In genomic region chr3:141418751-141419150, GRCh38 we compare ENCODE assay signal across 13 cellular contexts.
"Had no signal": no experiment of that assay in that cellular context is flagged by ENCODE, and none has a peak within 500 bp of the region (broad histone marks: within the 10 kb centered on the region; RNA-seq: fewer than 3 reads in every experiment).

No MANE protein-coding gene starts in this region.

- H3K4me3 ChIP-seq: heart left ventricle had no signal

- H3K9me3 ChIP-seq: heart left ventricle had no signal

- H3K27ac Mint-ChIP-seq: activated naive CD4-positive, alpha-beta T cell treated with anti-CD3 and anti-CD28 coated beads, Interleukin-2, amount 50 U/mL, for 72 hours; mesothelial cell of epicardium had no signal

- H3K27me3 ChIP-seq: brain microvascular endothelial cell, foreskin keratinocyte, heart left ventricle had no signal

- H3K9me3 Mint-ChIP-seq: mesothelial cell of epicardium, neural crest cell had no signal

- H3K27ac ChIP-seq: brain microvascular endothelial cell, foreskin keratinocyte, WERI-Rb-1 had no signal

- ATAC-seq: activated naive CD4-positive, alpha-beta T cell treated with anti-CD3 and anti-CD28 coated beads, Interleukin-2, amount 50 U/mL, for 72 hours; foreskin keratinocyte; heart left ventricle; left ventricle myocardium superior; stimulated activated naive CD8-positive, alpha-beta T cell treated with anti-CD3 and anti-CD28 coated beads, Interleukin-15, Interleukin-2, amounts not matched to agents 100 U/mL and 50 U/mL, for 24 hours had no signal

- DNase-seq: activated CD4-positive, alpha-beta T cell treated with anti-CD3 and anti-CD28 coated beads for 4 hours; amygdala; brain microvascular endothelial cell; foreskin keratinocyte; heart left ventricle; left ventricle myocardium superior; stimulated activated CD4-positive, alpha-beta T cell treated with anti-CD3 and anti-CD28 coated beads, Interleukin-2, amount 100 ng/mL, for 48 hours; stimulated activated naive CD8-positive, alpha-beta T cell treated with anti-CD3 and anti-CD28 coated beads, Interleukin-15, Interleukin-2, amounts not matched to agents 100 U/mL and 50 U/mL, for 24 hours; T1000; WERI-Rb-1 had no signal

- H3K4me3 Mint-ChIP-seq: mesothelial cell of epicardium, neural crest cell had no signal
